ENCODE assay signal across 29 cellular contexts in genomic region chr9:84604223-84604622, GRCh38.
"Had no signal": no experiment of that assay in that cellular context is flagged by ENCODE, and none has a peak within 500 bp of the region (broad histone marks: within the 10 kb centered on the region; RNA-seq: fewer than 3 reads in every experiment).

No MANE protein-coding gene starts in this region.

- H3K4me1 ChIP-seq: colonic mucosa, esophagus muscularis mucosa, foreskin keratinocyte, gastrocnemius medialis, gastroesophageal sphincter, heart right ventricle had no signal

- H3K4me2 ChIP-seq: hepatocyte had no signal

- H3K27ac ChIP-seq: colonic mucosa, coronary artery, dorsolateral prefrontal cortex, epithelial cell of prostate, esophagus muscularis mucosa, esophagus squamous epithelium, foreskin keratinocyte, gastrocnemius medialis, gastroesophageal sphincter, heart right ventricle, hepatocyte had no signal

- H3K27ac Mint-ChIP-seq: dendritic cell treated with granulocyte-macrophage colony-stimulating factor and Interleukin-4, amounts not matched to agents 40 ng/mL and 50 ng/mL, for 4 days; effector memory CD8-positive, alpha-beta T cell; endodermal cell had no signal

- H3K9me3 ChIP-seq: colonic mucosa, esophagus squamous epithelium, gastrocnemius medialis, gastroesophageal sphincter had no signal

- DNase-seq: colonic mucosa; cortex of kidney; dermis blood vessel endothelial cell; dorsolateral prefrontal cortex; effector CD4-positive, alpha-beta T cell; effector CD8-positive, alpha-beta T cell; effector memory CD4-positive, alpha-beta T cell; effector memory CD8-positive, alpha-beta T cell; endodermal cell; erythroblast; esophagus squamous epithelium; foreskin fibroblast; foreskin keratinocyte; foreskin melanocyte; gastrocnemius medialis; glutamatergic neuron; head of caudate nucleus; heart right ventricle; hippocampal formation had no signal

- H2AFZ ChIP-seq: hepatocyte had no signal

- H3K4me1 Mint-ChIP-seq: endodermal cell had no signal

- H3K4me3 ChIP-seq: colonic mucosa, coronary artery, dorsolateral prefrontal cortex, esophagus muscularis mucosa, esophagus squamous epithelium, gastrocnemius medialis, gastroesophageal sphincter, heart right ventricle, hepatocyte had no signal

- H3K27me3 Mint-ChIP-seq: dendritic cell treated with granulocyte-macrophage colony-stimulating factor and Interleukin-4, amounts not matched to agents 40 ng/mL and 50 ng/mL, for 4 days had no signal

- ATAC-seq: effector memory CD8-positive, alpha-beta T cell; esophagus mucosa; foreskin keratinocyte; gastrocnemius medialis; gastroesophageal sphincter; heart right ventricle had no signal

- H3K36me3 ChIP-seq: colonic mucosa, esophagus muscularis mucosa, esophagus squamous epithelium, gastrocnemius medialis, gastroesophageal sphincter, heart right ventricle had no signal

- H3K4me3 Mint-ChIP-seq: dendritic cell treated with granulocyte-macrophage colony-stimulating factor and Interleukin-4, amounts not matched to agents 40 ng/mL and 50 ng/mL, for 4 days; effector memory CD8-positive, alpha-beta T cell; endodermal cell had no signal

- H3K27me3 ChIP-seq: colonic mucosa, esophagus muscularis mucosa, esophagus squamous epithelium, foreskin keratinocyte, gastrocnemius medialis, hepatocyte had no signal

- H3K9me3 Mint-ChIP-seq: endodermal cell had no signal

- FAIRE-seq: endometrium, endothelial cell of umbilical vein, frontal cortex had no signal

- H3K79me2 ChIP-seq: hepatocyte had no signal
